Comparison of ENCODE assay signal across 1 cellular context in genomic region chr19:1986357-1987162, GRCh38.
TF ChIP-seq lines count a peak whose summit lies in the region.

No MANE protein-coding gene starts in this region.

TF ChIP-seq in GM12878, 131 proteins besides CTCF, POLR2A, EP300 and RAD21:
- no peak for TF ChIP-seq POU2F2 (IDR thresholded peaks at IDR 0.05; ENCODE audit: borderline replicate concordance, low read depth, low read length)
- 0 out of 2 replicates have a peak, but pooled peaks have one; percentile 1 for TF ChIP-seq TCF3 (IDR thresholded peaks at IDR 0.05; ENCODE audit: borderline replicate concordance, insufficient read depth, low read depth, low read length)
- TF ChIP-seq, protein P1, sequence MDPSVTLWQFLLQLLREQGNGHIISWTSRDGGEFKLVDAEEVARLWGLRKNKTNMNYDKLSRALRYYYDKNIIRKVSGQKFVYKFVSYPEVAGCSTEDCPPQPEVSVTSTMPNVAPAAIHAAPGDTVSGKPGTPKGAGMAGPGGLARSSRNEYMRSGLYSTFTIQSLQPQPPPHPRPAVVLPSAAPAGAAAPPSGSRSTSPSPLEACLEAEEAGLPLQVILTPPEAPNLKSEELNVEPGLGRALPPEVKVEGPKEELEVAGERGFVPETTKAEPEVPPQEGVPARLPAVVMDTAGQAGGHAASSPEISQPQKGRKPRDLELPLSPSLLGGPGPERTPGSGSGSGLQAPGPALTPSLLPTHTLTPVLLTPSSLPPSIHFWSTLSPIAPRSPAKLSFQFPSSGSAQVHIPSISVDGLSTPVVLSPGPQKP (IDR thresholded peaks at IDR 0.05; ENCODE audit: low read depth, low read length): no peak
- no peak for TF ChIP-seq YY1 (IDR thresholded peaks at IDR 0.05; ENCODE audit: low read depth, low read length)
